Comparison of ENCODE assay signal across 8 cellular contexts in the genomic region with DNA sequence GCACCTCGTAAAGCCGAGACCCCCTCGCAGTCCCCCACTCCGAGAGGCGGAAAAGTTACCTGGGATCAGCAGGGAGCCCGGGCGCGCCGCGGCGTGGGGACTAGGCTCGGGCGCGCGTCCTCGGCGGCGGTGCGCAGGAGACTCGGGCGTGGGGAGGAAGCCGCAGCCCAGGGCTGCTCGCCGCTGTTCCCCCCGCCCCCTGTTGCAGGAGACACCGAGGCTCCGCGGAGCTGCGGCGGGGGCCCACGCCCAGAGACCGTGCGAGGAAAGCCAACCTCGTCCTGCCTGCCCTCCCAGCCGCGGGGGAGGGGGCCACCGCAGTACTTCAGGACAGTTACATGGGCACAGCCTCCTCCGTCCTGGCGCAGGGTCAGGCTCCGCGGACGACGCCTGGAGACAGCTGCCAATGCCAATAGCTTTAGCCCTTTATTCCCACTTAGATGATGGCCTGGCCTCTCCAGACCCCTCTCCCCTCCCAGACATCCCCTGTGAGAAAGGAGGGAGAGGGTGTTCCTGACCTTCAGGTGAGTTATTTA. TPM values are rescaled to one million over a fixed set of nuclear protein-coding genes. Genes with fewer than 3 reads are reported as not detected.
A peak's percentile ranks its signal among the peaks of the same experiment; 100 is the strongest.
DNase-seq lines count a peak whose midpoint lies in the region; ATAC-seq and TF ChIP-seq lines count a peak whose summit lies in the region.

TSS of gene EPB41L3 (minus strand) at position 144 of the 536 bp plus-strand sequence. CDS start 54,814 bp downstream, outside the sequence.

- H3K4me3 Mint-ChIP-seq in GM23338: peak within 1 kb of the TSS; percentile 84
- H3K4me3 Mint-ChIP-seq in naive B cell: peak within 1 kb of the TSS in 7 of 8 donors; percentile 6 to 75 (median 66)
- peak within 1 kb of the TSS in 3 of 7 donors; percentile 8 to 56 (median 20) for H3K4me3 Mint-ChIP-seq in CD8-positive, alpha-beta memory T cell

- H3K9me3 Mint-ChIP-seq in GM23338: no peaks in the 10 kb centered on the region
- no peaks in the 10 kb centered on the region for H3K9me3 Mint-ChIP-seq in naive B cell
- H3K9me3 Mint-ChIP-seq in CD8-positive, alpha-beta memory T cell: peaks cover 0 to 3% (median 0%) of the 10 kb centered on the region in 5 donors

- H4K20me1 ChIP-seq in GM23338 (replicated peaks; ENCODE audit: insufficient read depth): no peaks in the 10 kb centered on the region

- peaks cover 5% of the 10 kb centered on the region for H3K27me3 Mint-ChIP-seq in GM23338 (ENCODE audit: insufficient read depth, low read depth, poor library complexity)
- peaks cover 43 to 57% (median 44%) of the 10 kb centered on the region in 3 donors for H3K27me3 Mint-ChIP-seq in naive B cell
- peaks cover 20 to 50% of the 10 kb centered on the region in 2 donors for H3K27me3 Mint-ChIP-seq in CD8-positive, alpha-beta memory T cell

- H3K27ac Mint-ChIP-seq in GM23338 (no peak within 1 kb of the TSS), naive B cell (no peak within 1 kb of the TSS)
- no peak within 1 kb of the TSS for H3K27ac Mint-ChIP-seq in CD8-positive, alpha-beta memory T cell

- H3K79me2 ChIP-seq in GM23338 (replicated peaks; ENCODE audit: insufficient read depth): no peaks in the 10 kb centered on the region

- H3K27ac ChIP-seq in GM23338 (ENCODE audit: low read depth): no peak within 1 kb of the TSS
- H3K27ac ChIP-seq in CD8-positive, alpha-beta memory T cell (ENCODE audit: low read depth, low read length): no peak within 1 kb of the TSS

- CTCF ChIA-PET in CD8-positive, alpha-beta memory T cell (lab: Charles Lee): no interaction called here

- H3K9me3 ChIP-seq in CD8-positive, alpha-beta memory T cell (ENCODE audit: low read length): no peaks in the 10 kb centered on the region

- peaks cover 23% of the 10 kb centered on the region for H3K27me3 ChIP-seq in GM23338 (ENCODE audit: insufficient read depth)
- no peaks in the 10 kb centered on the region for H3K27me3 ChIP-seq in CD8-positive, alpha-beta memory T cell (ENCODE audit: insufficient read depth, low read length, poor library complexity, severe bottlenecking)

- no peaks in the 10 kb centered on the region for H3F3A ChIP-seq in GM23338 (replicated peaks; ENCODE audit: low read depth)

- POLR2A ChIA-PET in CD8-positive, alpha-beta memory T cell (lab: Charles Lee): no interaction called here

- H3K36me3 ChIP-seq in GM23338 (ENCODE audit: insufficient read depth): no peaks in the 10 kb centered on the region
- no peaks in the 10 kb centered on the region for H3K36me3 ChIP-seq in CD8-positive, alpha-beta memory T cell (ENCODE audit: insufficient read depth, low read length)

- peak within 1 kb of the TSS; percentile 72 for H2AFZ ChIP-seq in GM23338

- H3K4me1 Mint-ChIP-seq in GM23338 (peaks cover 28% of the 10 kb centered on the region), naive B cell (peaks cover 0 to 9% (median 0%) of the 10 kb centered on the region in 3 donors)
- H3K4me1 Mint-ChIP-seq in CD8-positive, alpha-beta memory T cell: peaks cover 0 to 10% (median 3%) of the 10 kb centered on the region in 3 donors

- H3K4me1 ChIP-seq in GM23338 (ENCODE audit: insufficient read depth): peaks cover 16% of the 10 kb centered on the region
- H3K4me1 ChIP-seq in CD8-positive, alpha-beta memory T cell (ENCODE audit: insufficient read depth, low read length): no peaks in the 10 kb centered on the region

- peak within 1 kb of the TSS; percentile 76 for H3K4me3 ChIP-seq in GM23338
- peak within 1 kb of the TSS; percentile 64 for H3K4me3 ChIP-seq in fibroblast of the aortic adventitia (ENCODE audit: low read depth, low read length)
- no peak within 1 kb of the TSS for H3K4me3 ChIP-seq in CD8-positive, alpha-beta memory T cell (ENCODE audit: low read length)

- no peak for TF ChIP-seq CTCF in GM23338 (conservative IDR thresholded peaks at IDR 0.05; ENCODE audit: low read depth in 2 of 2)
- no peak for TF ChIP-seq CTCF in fibroblast of the aortic adventitia (IDR thresholded peaks at IDR 0.05; ENCODE audit: insufficient read depth, low read length)

- peak within 1 kb of the TSS; percentile 90 for H3K4me2 ChIP-seq in GM23338

- peak; percentile 54 for DNase-seq in GM23338 (ENCODE audit: low spot score)
- peak; percentile 31 for DNase-seq in SKM-1 treated with dmso at 0.1 percent for 144 hours (lab: John Stamatoyannopoulos, UW; ENCODE audit: unreplicated experiment)
- no peak for DNase-seq in fibroblast of the aortic adventitia (ENCODE audit: low read depth)
- no peak for DNase-seq in naive B cell
- no peak for DNase-seq in stimulated activated naive CD4-positive, alpha-beta T cell treated with Interleukin-2 at 50 U/mL for 16 hours (lab: John Stamatoyannopoulos, UW)
- DNase-seq in activated CD8-positive, alpha-beta memory T cell treated with anti-CD3 and anti-CD28 coated beads, Interleukin-2, amount 50 U/mL, for 48 hours: no peak
- no peak for DNase-seq in CD8-positive, alpha-beta memory T cell

- ATAC-seq in GM23338 (peak; percentile 66), naive B cell (ENCODE audit: low read depth in 2 of 2) (no peak), GM21576 (IDR thresholded peaks at IDR 0.05; ENCODE audit: unreplicated experiment) (no peak)

- H3K36me3 Mint-ChIP-seq in GM23338 (ENCODE audit: low read depth) (no peaks in the 10 kb centered on the region; the same call in 2 of the 3 replicates), naive B cell (no peaks in the 10 kb centered on the region)
- H3K36me3 Mint-ChIP-seq in CD8-positive, alpha-beta memory T cell: no peaks in the 10 kb centered on the region

- no peaks in the 10 kb centered on the region for H3K9me2 ChIP-seq in GM23338 (ENCODE audit: insufficient read depth)

TF ChIP-seq in GM23338, 12 proteins besides CTCF, POLR2A, EP300 and RAD21:
- TF ChIP-seq EZH2 (IDR thresholded peaks at IDR 0.05; ENCODE audit: low read depth, unreplicated experiment) (no peak), ZNF114 (CRISPR knock-in tag; IDR thresholded peaks at IDR 0.05) (no peak), ETS1 (IDR thresholded peaks at IDR 0.05) (no peak)

RNA-seq across cellular contexts. Expression of gene EPB41L3, which starts in this region (rescaled TPM):
- 11.7 and 17.0 TPM in 2 replicates for total RNA-seq in GM23338 (2014; rRNA removed; shearing (Covaris generic))
- 5.0 and 8.0 TPM in 2 replicates for polyA plus RNA-seq in GM23338 (2016; fragmentation: Nextera tagmentation; extraction: Ambion mirVana)
- 28.0 and 37.3 TPM in 2 replicates for total RNA-seq in fibroblast of the aortic adventitia (ENCODE audit: low replicate concordance)
- polyA plus RNA-seq in naive B cell (ENCODE audit: low read depth in 6 of 6): under 1 TPM in 3 of 6 donors, not detected in 3; 0.17 to 0.45 (median 0.21) TPM
- 1 to 10 TPM; 1.2 to 1.8 TPM for total RNA-seq in CD8-positive, alpha-beta memory T cell
- polyA plus RNA-seq in CD8-positive, alpha-beta memory T cell: not detected

Comparison
In these comparisons a context has a peak if more than half of its experiments do, and no peak if none do; other contexts are left out.
1. DNase-seq: peak in GM23338 (single experiment) and SKM-1 treated with dmso at 0.1 percent for 144 hours (single experiment); none in fibroblast of the aortic adventitia (single experiment), naive B cell (single experiment), stimulated activated naive CD4-positive, alpha-beta T cell treated with Interleukin-2 at 50 U/mL for 16 hours (single experiment), activated CD8-positive, alpha-beta memory T cell treated with anti-CD3 and anti-CD28 coated beads, Interleukin-2, amount 50 U/mL, for 48 hours (single experiment) and CD8-positive, alpha-beta memory T cell (0 of 5).